Comparison of ENCODE assay signal across 20 cellular contexts in genomic region chr13:29921542-29921941, GRCh38.
DNase-seq lines count a peak whose midpoint lies in the region; ATAC-seq, FAIRE-seq and TF ChIP-seq lines count a peak whose summit lies in the region.
"Had no signal": no experiment of that assay in that cellular context is flagged by ENCODE, and none has a peak within 500 bp of the region (broad histone marks: within the 10 kb centered on the region; RNA-seq: fewer than 3 reads in every experiment).

No MANE protein-coding gene starts in this region.

- H3K9me3 ChIP-seq in PC-3 (ENCODE audit: low read length) (no peaks in the 10 kb centered on the region), K562 (replicated peaks; ENCODE audit: control insufficient read depth, insufficient read depth, low read depth, low read length) (no peaks in the 10 kb centered on the region), hepatocyte (ENCODE audit: low read depth) (no peaks in the 10 kb centered on the region), WERI-Rb-1 (ENCODE audit: severe bottlenecking) (no peaks in the 10 kb centered on the region)

- CTCF ChIA-PET in PC-3 (lab: Charles Lee) = interaction anchor here (0.7 kb wide), 1 partner anchor 13 kb away, joined by 5 read pairs; no protein-coding TSS in a partner anchor
- CTCF ChIA-PET in K562 (lab: Yijun Ruan, JAX; ENCODE audit: low intra/inter-chr PET ratio) = no interaction called here

- H3K27ac ChIP-seq in C4-2B (peak overlapping the region; percentile 98), PC-3 (ENCODE audit: low read length) (peak overlapping the region; percentile 92), K562 (ENCODE audit: extremely low read depth, low read depth, low read length) (no peak overlapping the region), hepatocyte (peak overlapping the region; percentile 9), WERI-Rb-1 (no peak overlapping the region)

- H3K9me1 ChIP-seq in K562 (ENCODE audit: control insufficient read depth, insufficient read depth, low read length) = no peaks in the 10 kb centered on the region

- ATAC-seq in PC-3 (no peak), K562 (no peak), GM18873 (IDR thresholded peaks at IDR 0.05; ENCODE audit: low FRiP score, unreplicated experiment) (no peak)

- intact Hi-C loops in PC-3 (cut with micrococcal nuclease) (loop anchor here (5.0 kb wide), 1 partner anchor 54 kb away; no protein-coding TSS in a partner anchor), K562 (cut with micrococcal nuclease) (no loop called here)

- H3K27me3 ChIP-seq in PC-3 (ENCODE audit: low read length) (no peaks in the 10 kb centered on the region), K562 (ENCODE audit: control insufficient read depth in 2 of 2, insufficient read depth in 2 of 2, low read length in 2 of 2) (no peaks in the 10 kb centered on the region), hepatocyte (no peaks in the 10 kb centered on the region), WERI-Rb-1 (ENCODE audit: insufficient read depth, low read depth, severe bottlenecking) (no peaks in the 10 kb centered on the region)

- H3K79me2 ChIP-seq in PC-3 (ENCODE audit: low read length) (no peaks in the 10 kb centered on the region), K562 (ENCODE audit: control insufficient read depth, insufficient read depth, low read length) (no peaks in the 10 kb centered on the region), hepatocyte (no peaks in the 10 kb centered on the region)

- in situ Hi-C loops in K562 (cut with MboI) = no loop called here

- TF ChIP-seq CTCF in C4-2B (conservative IDR thresholded peaks at IDR 0.05) (no peak), PC-3 (conservative IDR thresholded peaks at IDR 0.05; ENCODE audit: low read depth, low read length) (no peak), K562 (IDR thresholded peaks at IDR 0.05 in 2 of 3, conservative IDR thresholded peaks at IDR 0.05 in 1 of 3; ENCODE audit: insufficient read depth in 2 of 3, low read depth in 1 of 3, low read length in 3 of 3) (no peak), hepatocyte (IDR thresholded peaks at IDR 0.05; ENCODE audit: poor library complexity) (no peak), WERI-Rb-1 (IDR thresholded peaks at IDR 0.05; ENCODE audit: low read depth, low read length) (no peak)

- H3F3A ChIP-seq in PC-3 (ENCODE audit: low read length, unreplicated experiment) = peaks cover 6% of the 10 kb centered on the region

- FAIRE-seq in K562 (lab: Jason Lieb, UNC) = no peak
- FAIRE-seq: H54 had no signal

- no peak for TF ChIP-seq POLR2A in K562 (conservative IDR thresholded peaks at IDR 0.05)

- H2AFZ ChIP-seq in PC-3 (ENCODE audit: low read length) (no peak overlapping the region), K562 (ENCODE audit: low read depth, low read length) (no peak overlapping the region), hepatocyte (no peak overlapping the region)

- no peak overlapping the region for H3K4me3 ChIP-seq in PC-3 (ENCODE audit: low read length)
- no peak overlapping the region for H3K4me3 ChIP-seq in K562
- no peak overlapping the region for H3K4me3 ChIP-seq in hepatocyte
- no peak overlapping the region for H3K4me3 ChIP-seq in WERI-Rb-1 (ENCODE audit: low read depth, low read length)

- no peak for TF ChIP-seq RAD21 in K562 (CRISPR knock-in tag; conservative IDR thresholded peaks at IDR 0.05 in 1 of 2, IDR thresholded peaks at IDR 0.05 in 1 of 2)

- POLR2A ChIA-PET in PC-3 (lab: Charles Lee; ENCODE audit: unreplicated experiment) = no interaction called here
- POLR2A ChIA-PET in K562 (lab: Yijun Ruan, JAX) = interaction anchor here (1.7 kb wide), 1 partner anchor 9 kb away, joined by 4 read pairs; no protein-coding TSS in a partner anchor

- BruUV-seq in PC-3 (replicated peaks; lab: Mats Ljungman, UMichigan) (no TSS peak), K562 (replicated peaks; lab: Mats Ljungman, UMichigan) (no TSS peak)

- H3K4me1 ChIP-seq in PC-3 (ENCODE audit: insufficient read depth, low read length) = peaks cover 85% of the 10 kb centered on the region
- no peaks in the 10 kb centered on the region; a peak in 2 of 5 replicates for H3K4me1 ChIP-seq in K562 (replicated peaks in 1 of 2; ENCODE audit: control insufficient read depth in 2 of 2, insufficient read depth in 2 of 2, low read length in 2 of 2)
- peaks cover 41% of the 10 kb centered on the region for H3K4me1 ChIP-seq in hepatocyte (ENCODE audit: insufficient read depth)

- WGBS in K562 (ENCODE audit: insufficient coverage, low coverage, missing lambda C conversion rate) = 40% methylated on average over 6 of the region's 6 CpGs
- 98% methylated on average over 6 of the region's 6 CpGs for WGBS in hepatocyte (ENCODE audit: low lambda C conversion rate, missing lambda C conversion rate)

- no peaks in the 10 kb centered on the region for H3K36me3 ChIP-seq in PC-3 (ENCODE audit: low read depth, low read length)
- H3K36me3 ChIP-seq in K562 (ENCODE audit: control insufficient read depth, insufficient read depth, low read length) = no peaks in the 10 kb centered on the region
- no peaks in the 10 kb centered on the region for H3K36me3 ChIP-seq in hepatocyte (replicated peaks; ENCODE audit: insufficient read depth, low read depth)
- no peaks in the 10 kb centered on the region for H3K36me3 ChIP-seq in WERI-Rb-1

- H4K20me1 ChIP-seq in PC-3 (ENCODE audit: low read length) (no peaks in the 10 kb centered on the region), K562 (replicated peaks; ENCODE audit: control insufficient read depth, insufficient read depth, low read length) (no peaks in the 10 kb centered on the region), hepatocyte (ENCODE audit: insufficient read depth, poor library complexity, severe bottlenecking) (no peaks in the 10 kb centered on the region)

- H3K9ac ChIP-seq in PC-3 (ENCODE audit: low read length) (no peak overlapping the region), K562 (ENCODE audit: insufficient read depth in 1 of 2, low read depth in 2 of 2, low read length in 2 of 2) (no peak overlapping the region)

- TF ChIP-seq EP300 in K562 (IDR thresholded peaks at IDR 0.05; ENCODE audit: low read length) = no peak

- DNase-seq in PC-3 = no peak
- DNase-seq in K562 (ENCODE audit: extremely low read depth in 1 of 4, low spot score in 3 of 4) = no peak
- no peak for DNase-seq in hepatocyte (ENCODE audit: low spot score)
- no peak for DNase-seq in activated CD4-positive, CD25-positive, alpha-beta regulatory T cell treated with anti-CD3 and anti-CD28 coated beads, Interleukin-2, amount 50 U/mL, for 72 hours
- DNase-seq in activated effector memory CD4-positive, alpha-beta T cell treated with Interleukin-2 at 50 U/mL for 16 hours = no peak
- DNase-seq in WERI-Rb-1 = no peak
- DNase-seq: ACHN; CD4-positive, alpha-beta memory T cell; DMS153; DND-41; KG1; MM.1S; NCI-H2029; NCI-H446; NCI-H524 treated with DMSO at 0.1 percent for 48 hours; NCI-H774; SHP77 had no signal

- H3K4me2 ChIP-seq in PC-3 (ENCODE audit: low read length) = no peak overlapping the region
- H3K4me2 ChIP-seq in K562 (ENCODE audit: insufficient read depth, low read length) = no peak overlapping the region
- no peak overlapping the region for H3K4me2 ChIP-seq in hepatocyte

- H3K9me2 ChIP-seq in PC-3 (replicated peaks; ENCODE audit: low read length) (no peaks in the 10 kb centered on the region), hepatocyte (replicated peaks; ENCODE audit: insufficient read depth) (no peaks in the 10 kb centered on the region)

TF ChIP-seq in K562, 482 proteins besides CTCF, POLR2A, EP300 and RAD21 (continues in another document):
- TF ChIP-seq ZNF764 (CRISPR knock-in tag; IDR thresholded peaks at IDR 0.05; ENCODE audit: low read depth) = no peak
- no peak for TF ChIP-seq GATA2 (CRISPR knock-in tag; IDR thresholded peaks at IDR 0.05)
- no peak for TF ChIP-seq U2AF2 (optimal IDR thresholded peaks at IDR 0.05; ENCODE audit: low read depth, low read length)
- no peak for TF ChIP-seq AFF1 (IDR thresholded peaks at IDR 0.05; ENCODE audit: low read depth in 1 of 2, partially characterized antibody in 2 of 2)
- TF ChIP-seq ZNF316 (IDR thresholded peaks at IDR 0.05) = peak; percentile 74
- no peak for TF ChIP-seq SREBF2 (CRISPR knock-in tag; IDR thresholded peaks at IDR 0.05)
- TF ChIP-seq ZBTB43 (CRISPR knock-in tag; IDR thresholded peaks at IDR 0.05) = no peak
- peak; percentile 51 for TF ChIP-seq MAFK (IDR thresholded peaks at IDR 0.05; ENCODE audit: low read length)

Comparison
In these comparisons a context has a peak if more than half of its experiments do, and no peak if none do; other contexts are left out.
1. H3K27ac ChIP-seq: peak in C4-2B (single experiment), PC-3 (single experiment) and hepatocyte (single experiment); none in K562 (single experiment) and WERI-Rb-1 (single experiment).